25 cellular contexts compared by ENCODE assay signal in the genomic region with DNA sequence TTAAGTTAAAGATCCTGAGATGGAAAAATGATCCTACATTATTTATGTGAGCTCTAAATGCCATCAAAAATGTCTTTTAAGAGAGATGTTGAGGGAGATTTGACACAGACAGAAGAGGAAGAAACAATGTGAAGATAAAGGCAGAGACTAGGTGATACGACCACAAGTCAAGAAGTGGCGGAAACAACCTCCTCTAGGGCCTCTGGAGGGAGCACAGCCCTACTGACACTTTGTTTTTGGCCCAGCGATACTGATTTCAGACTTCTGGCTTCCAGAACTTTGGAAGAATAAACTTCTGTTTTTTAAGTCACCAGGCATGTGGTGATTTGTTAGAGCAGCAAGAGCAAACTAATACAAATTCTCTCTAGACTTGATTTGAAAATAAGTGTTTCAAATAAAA.
"Had no signal": no experiment of that assay in that cellular context is flagged by ENCODE, and none has a peak within 500 bp of the region (broad histone marks: within the 10 kb centered on the region; RNA-seq: fewer than 3 reads in every experiment).

No MANE protein-coding gene starts in this region.

- H3K9me3 ChIP-seq: colonic mucosa, esophagus squamous epithelium, lower lobe of right lung, transverse colon, upper lobe of right lung, uterus had no signal

- H3K9ac ChIP-seq: parathyroid adenoma had no signal

- H3K36me3 ChIP-seq: colonic mucosa, esophagus squamous epithelium, heart right ventricle, lower lobe of right lung, suprapubic skin, transverse colon, upper lobe of right lung, uterus had no signal

- H3K27ac Mint-ChIP-seq: dendritic cell treated with granulocyte-macrophage colony-stimulating factor and Interleukin-4, amounts not matched to agents 40 ng/mL and 50 ng/mL, for 4 days; natural killer cell; progenitor cell of endocrine pancreas; stimulated activated naive CD8-positive, alpha-beta T cell treated with anti-CD3 and anti-CD28 coated beads, Interleukin-15, amount 100 ng/mL, for 72 hours had no signal

- DNase-seq: colonic mucosa; effector CD8-positive, alpha-beta T cell; esophagus squamous epithelium; foreskin melanocyte; glutamatergic neuron; heart right ventricle; hippocampal formation; left ventricle myocardium superior; lower lobe of right lung; natural killer cell; stimulated activated CD4-positive, alpha-beta T cell treated with anti-CD3 and anti-CD28 coated beads, Interleukin-12 subunit alpha, Interleukin-12 subunit beta, amount 100 ng/mL, for 4 hours; stimulated activated CD4-positive, alpha-beta T cell treated with anti-CD3 and anti-CD28 coated beads, Interleukin-1b, Interleukin-23, amount 100 ng/mL, for 48 hours; stimulated activated CD4-positive, alpha-beta T cell treated with anti-CD3 and anti-CD28 coated beads, Interleukin-4, amount 100 ng/mL, for 1 hour; stimulated activated CD8-positive, alpha-beta memory T cell treated with anti-CD3 and anti-CD28 coated beads, Interleukin-4, amount 100 ng/mL, for 48 hours; stimulated activated naive CD4-positive, alpha-beta T cell; stimulated activated naive CD8-positive, alpha-beta T cell treated with anti-CD3 and anti-CD28 coated beads, Interleukin-15, amount 100 ng/mL, for 72 hours; transverse colon; upper lobe of right lung; uterus had no signal

- H3K36me3 Mint-ChIP-seq: natural killer cell had no signal

- H3K27me3 Mint-ChIP-seq: dendritic cell treated with granulocyte-macrophage colony-stimulating factor and Interleukin-4, amounts not matched to agents 40 ng/mL and 50 ng/mL, for 4 days; progenitor cell of endocrine pancreas; stimulated activated naive CD8-positive, alpha-beta T cell treated with anti-CD3 and anti-CD28 coated beads, Interleukin-15, amount 100 ng/mL, for 72 hours had no signal

- H3K4me3 Mint-ChIP-seq: dendritic cell treated with granulocyte-macrophage colony-stimulating factor and Interleukin-4, amounts not matched to agents 40 ng/mL and 50 ng/mL, for 4 days; natural killer cell; stimulated activated naive CD8-positive, alpha-beta T cell treated with anti-CD3 and anti-CD28 coated beads, Interleukin-15, amount 100 ng/mL, for 72 hours had no signal

- H3K4me1 ChIP-seq: colonic mucosa, esophagus squamous epithelium, heart right ventricle, lower lobe of right lung, parathyroid adenoma, suprapubic skin, transverse colon, upper lobe of right lung, uterus had no signal

- ATAC-seq: heart right ventricle; left ventricle myocardium superior; lower lobe of right lung; natural killer cell; sciatic nerve; stimulated activated naive CD8-positive, alpha-beta T cell treated with anti-CD3 and anti-CD28 coated beads, Interleukin-15, amount 100 ng/mL, for 72 hours; upper lobe of right lung had no signal

- H3K79me2 ChIP-seq: parathyroid adenoma had no signal

- H3K4me2 ChIP-seq: smooth muscle cell had no signal

- H2AFZ ChIP-seq: parathyroid adenoma had no signal

- H3K27me3 ChIP-seq: colonic mucosa, esophagus squamous epithelium, heart right ventricle, suprapubic skin, transverse colon, upper lobe of right lung, uterus had no signal

- H3K27ac ChIP-seq: colonic mucosa, esophagus squamous epithelium, heart right ventricle, lower lobe of right lung, parathyroid adenoma, suprapubic skin, transverse colon, upper lobe of right lung, uterus had no signal

- H3K4me3 ChIP-seq: colonic mucosa, esophagus squamous epithelium, heart right ventricle, lower lobe of right lung, smooth muscle cell, suprapubic skin, transverse colon, upper lobe of right lung, uterus had no signal

- H3K4me1 Mint-ChIP-seq: natural killer cell; stimulated activated naive CD8-positive, alpha-beta T cell treated with anti-CD3 and anti-CD28 coated beads, Interleukin-15, amount 100 ng/mL, for 72 hours had no signal

- H3K9me3 Mint-ChIP-seq: dendritic cell treated with granulocyte-macrophage colony-stimulating factor and Interleukin-4, amounts not matched to agents 40 ng/mL and 50 ng/mL, for 4 days had no signal
